Comparison of ENCODE assay signal across 9 cellular contexts in genomic region chr17:39225308-39225973, GRCh38. TPM values are rescaled to one million over a fixed set of nuclear protein-coding genes. Genes with fewer than 3 reads are reported as not detected.
DNase-seq lines count a peak whose midpoint lies in the region; TF ChIP-seq lines count a peak whose summit lies in the region.
"Had no signal": no experiment of that assay in that cellular context is flagged by ENCODE, and none has a peak within 500 bp of the region (broad histone marks: within the 10 kb centered on the region; RNA-seq: fewer than 3 reads in every experiment).

A gene with protein sequence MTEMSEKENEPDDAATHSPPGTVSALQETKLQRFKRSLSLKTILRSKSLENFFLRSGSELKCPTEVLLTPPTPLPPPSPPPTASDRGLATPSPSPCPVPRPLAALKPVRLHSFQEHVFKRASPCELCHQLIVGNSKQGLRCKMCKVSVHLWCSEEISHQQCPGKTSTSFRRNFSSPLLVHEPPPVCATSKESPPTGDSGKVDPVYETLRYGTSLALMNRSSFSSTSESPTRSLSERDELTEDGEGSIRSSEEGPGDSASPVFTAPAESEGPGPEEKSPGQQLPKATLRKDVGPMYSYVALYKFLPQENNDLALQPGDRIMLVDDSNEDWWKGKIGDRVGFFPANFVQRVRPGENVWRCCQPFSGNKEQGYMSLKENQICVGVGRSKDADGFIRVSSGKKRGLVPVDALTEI (minus strand): TSS chr17:39225945. CDS start chr17:39225502, 443 bp downstream.

- DNase-seq in activated T-cell treated with anti-CD3 and anti-CD28 coated beads, Interleukin-2, amount 50 U/mL, for 1 hour = peak; percentile 36
- DNase-seq in activated T-cell treated with anti-CD3 and anti-CD28 coated beads, Interleukin-2, amount 50 U/mL, for 48 hours = no peak
- DNase-seq in brain microvascular endothelial cell = no peak
- DNase-seq in mesenchymal stem cell = no peak
- DNase-seq in tibial nerve (ENCODE audit: low spot score in 2 of 2) = no peak
- no peak for DNase-seq in 8988T
- no peak for DNase-seq in AML-193 (lab: John Stamatoyannopoulos, UW)
- DNase-seq in cerebellar cortex (ENCODE audit: low spot score) = no peak
- DNase-seq: HCEC 1CT had no signal

- in situ Hi-C loops in brain microvascular endothelial cell (cut with HindIII; ENCODE audit: low pct_ligation_motif_present, low sequenced_read_pairs) = no loop called here

- no peak within 1 kb of the TSS for H2BK120ac ChIP-seq in mesenchymal stem cell (ENCODE audit: low read depth, low read length)

- H3K23ac ChIP-seq in mesenchymal stem cell (ENCODE audit: low read length in 2 of 2) = no peak within 1 kb of the TSS

- no peaks in the 10 kb centered on the region for H3K9me3 ChIP-seq in mesenchymal stem cell (ENCODE audit: control insufficient read depth, low read length)
- H3K9me3 ChIP-seq in tibial nerve = no peaks in the 10 kb centered on the region

- H2BK5ac ChIP-seq in mesenchymal stem cell (ENCODE audit: low read depth, low read length, poor library complexity, severe bottlenecking) = no peak within 1 kb of the TSS

- H2BK12ac ChIP-seq in mesenchymal stem cell (ENCODE audit: low read length in 2 of 2) = no peak within 1 kb of the TSS

- no peak for TF ChIP-seq POLR2A in tibial nerve (IDR thresholded peaks at IDR 0.05)

- no peaks in the 10 kb centered on the region for H3K79me1 ChIP-seq in mesenchymal stem cell (replicated peaks; ENCODE audit: low read length, poor library complexity, severe bottlenecking)

- H3K14ac ChIP-seq in mesenchymal stem cell (ENCODE audit: low read length in 2 of 2) = no peak within 1 kb of the TSS

- 3% methylated on average over 38 of the region's 72 CpGs for WGBS in mesenchymal stem cell
- WGBS in tibial nerve, 2 donors = 2% methylated on average over 30 to 48 of the region's 72 CpGs

- H3K36me3 ChIP-seq in brain microvascular endothelial cell (replicated peaks) (no peaks in the 10 kb centered on the region), mesenchymal stem cell (ENCODE audit: control insufficient read depth in 1 of 2, insufficient read depth in 2 of 2, low read depth in 1 of 2, low read length in 2 of 2) (no peaks in the 10 kb centered on the region), tibial nerve (no peaks in the 10 kb centered on the region)

- H4K8ac ChIP-seq in mesenchymal stem cell (ENCODE audit: low read length) = no peak within 1 kb of the TSS

- H3K4me1 ChIP-seq in mesenchymal stem cell (ENCODE audit: control insufficient read depth, insufficient read depth, low read depth, low read length) (peaks cover 16% of the 10 kb centered on the region), tibial nerve (peaks cover 0 to 23% (median 13%) of the 10 kb centered on the region in 4 donors)

- TF ChIP-seq CTCF in brain microvascular endothelial cell (IDR thresholded peaks at IDR 0.05; ENCODE audit: low read depth, low read length, missing control alignments) (no peak), tibial nerve (IDR thresholded peaks at IDR 0.05) (no peak)

- H3K27ac ChIP-seq in brain microvascular endothelial cell = no peak within 1 kb of the TSS
- no peak within 1 kb of the TSS for H3K27ac ChIP-seq in mesenchymal stem cell (ENCODE audit: low read length, poor library complexity, severe bottlenecking)
- no peak within 1 kb of the TSS for H3K27ac ChIP-seq in tibial nerve

- H3K4me3 ChIP-seq in brain microvascular endothelial cell (ENCODE audit: low read depth, low read length) (peak within 1 kb of the TSS; percentile 38), mesenchymal stem cell (ENCODE audit: insufficient read depth in 1 of 2, low read depth in 1 of 2, low read length in 2 of 2) (peak within 1 kb of the TSS; percentile 19 to 72), tibial nerve (peak within 1 kb of the TSS; percentile 6 to 51 (median 32))

- no peak within 1 kb of the TSS for H2AFZ ChIP-seq in mesenchymal stem cell (ENCODE audit: low read depth, low read length)

- no peak within 1 kb of the TSS for H3K9ac ChIP-seq in mesenchymal stem cell (ENCODE audit: low read length)

- H4K91ac ChIP-seq in mesenchymal stem cell (ENCODE audit: low read length) = no peak within 1 kb of the TSS

- H2BK15ac ChIP-seq in mesenchymal stem cell (ENCODE audit: low read depth, poor library complexity, severe bottlenecking) = no peak within 1 kb of the TSS

- no peak within 1 kb of the TSS for H3K18ac ChIP-seq in mesenchymal stem cell (ENCODE audit: low read depth in 1 of 2, low read length in 2 of 2)

- no peak within 1 kb of the TSS for H2AK5ac ChIP-seq in mesenchymal stem cell (ENCODE audit: low read length, severe bottlenecking)

- no peak for TF ChIP-seq EP300 in tibial nerve (IDR thresholded peaks at IDR 0.05)

- no peak within 1 kb of the TSS for H3K4ac ChIP-seq in mesenchymal stem cell (ENCODE audit: low read depth in 1 of 2, low read length in 2 of 2)

- H3K4me2 ChIP-seq in mesenchymal stem cell (ENCODE audit: low read length, poor library complexity, severe bottlenecking) = peak within 1 kb of the TSS; percentile 62

- H3K27me3 ChIP-seq in brain microvascular endothelial cell (replicated peaks) = peaks cover 19% of the 10 kb centered on the region
- peaks cover 35 to 56% of the 10 kb centered on the region in 2 experiments for H3K27me3 ChIP-seq in mesenchymal stem cell (ENCODE audit: control insufficient read depth in 1 of 2, insufficient read depth in 1 of 2, low read length in 2 of 2)
- peaks cover 0 to 62% of the 10 kb centered on the region in 2 donors for H3K27me3 ChIP-seq in tibial nerve

RNA-seq across cellular contexts. Expression of the gene that starts here (rescaled TPM):
- 0.01 TPM for polyA plus RNA-seq in mesenchymal stem cell (2013, experiment 1 of 2)
- polyA plus RNA-seq in mesenchymal stem cell (2013, experiment 2 of 2) = 0.01 TPM
- under 1 TPM in 2 of 4 donors, not detected in 2; 0.20 to 0.30 TPM for total RNA-seq in tibial nerve
